11 cellular contexts compared by ENCODE assay signal in genomic region chr17:38875477-38876080, GRCh38. TPM values are rescaled to one million over a fixed set of nuclear protein-coding genes. Genes with fewer than 3 reads are reported as not detected.
DNase-seq lines count a peak whose midpoint lies in the region; ATAC-seq and TF ChIP-seq lines count a peak whose summit lies in the region.
"Had no signal": no experiment of that assay in that cellular context is flagged by ENCODE, and none has a peak within 500 bp of the region (broad histone marks: within the 10 kb centered on the region; RNA-seq: fewer than 3 reads in every experiment).

No MANE protein-coding gene starts in this region.

- no peak for DNase-seq in activated CD4-positive, alpha-beta T cell treated with anti-CD3 and anti-CD28 coated beads, Interleukin-2, amount 10 ng/mL, durations not matched to agents 7 days and 5 days
- no peak for DNase-seq in activated CD4-positive, alpha-beta T cell treated with anti-CD3 and anti-CD28 coated beads, Interleukin-2, amount 50 U/mL, for 1 hour
- no peak for DNase-seq in activated CD8-positive, alpha-beta T cell treated with anti-CD3 and anti-CD28 coated beads, Interleukin-2, amount 10 ng/mL, durations not matched to agents 7 days and 5 days
- DNase-seq in islet precursor cell (peak; percentile 90), cerebellum (ENCODE audit: low spot score) (no peak), GM10248 (ENCODE audit: extremely low spot score) (no peak)
- no peak for DNase-seq in effector CD8-positive, alpha-beta T cell (lab: John Stamatoyannopoulos, UW)
- DNase-seq: ACHN had no signal

- H3K4me3 ChIP-seq in thymus (ENCODE audit: low read length) = no peak overlapping the region
- H3K4me3 ChIP-seq: HAP-1 had no signal

- WGBS in thymus = 91% methylated on average over 5 of the region's 5 CpGs

- no peaks in the 10 kb centered on the region for H3K27me3 Mint-ChIP-seq in activated CD4-positive, alpha-beta T cell treated with anti-CD3 and anti-CD28 coated beads, Interleukin-2, amount 10 ng/mL, durations not matched to agents 7 days and 5 days
- no peaks in the 10 kb centered on the region for H3K27me3 Mint-ChIP-seq in activated CD8-positive, alpha-beta T cell treated with anti-CD3 and anti-CD28 coated beads, Interleukin-2, amount 10 ng/mL, durations not matched to agents 7 days and 5 days (ENCODE audit: low read depth)

- no peak for TF ChIP-seq CTCF in GM10248 (IDR thresholded peaks at IDR 0.05; ENCODE audit: control extremely low read depth, extremely low read depth, low read depth, missing control alignments)

- CTCF ChIA-PET in activated CD4-positive, alpha-beta T cell treated with anti-CD3 and anti-CD28 coated beads, Interleukin-2, amount 10 ng/mL, durations not matched to agents 7 days and 5 days (lab: Charles Lee) = interaction anchor here (1.0 kb wide), 1 partner anchor 10 kb away, joined by 3 read pairs; no protein-coding TSS in a partner anchor
- CTCF ChIA-PET in activated CD8-positive, alpha-beta T cell treated with anti-CD3 and anti-CD28 coated beads, Interleukin-2, amount 10 ng/mL, durations not matched to agents 7 days and 5 days (lab: Charles Lee) = interaction anchor here (1.3 to 1.9 kb wide), 2 partner anchors 8 to 289 kb away, joined by 3 to 6 read pairs; no protein-coding TSS in a partner anchor
- CTCF ChIA-PET in GM10248 (lab: Yijun Ruan, JAX) = interaction anchor here (1.2 kb wide), 1 partner anchor 278 kb away, joined by 3 read pairs; no protein-coding TSS in a partner anchor

- no peak for ATAC-seq in activated CD8-positive, alpha-beta T cell treated with anti-CD3 and anti-CD28 coated beads, Interleukin-2, amount 10 ng/mL, durations not matched to agents 7 days and 5 days

- H3K4me1 ChIP-seq in thymus (ENCODE audit: control insufficient read depth, insufficient read depth, low read length) = peaks cover 66% of the 10 kb centered on the region

- no peaks in the 10 kb centered on the region for H3K27me3 ChIP-seq in thymus (ENCODE audit: control insufficient read depth, insufficient read depth)

- H3K27ac Mint-ChIP-seq in activated CD4-positive, alpha-beta T cell treated with anti-CD3 and anti-CD28 coated beads, Interleukin-2, amount 10 ng/mL, durations not matched to agents 7 days and 5 days = peak overlapping the region; percentile 57
- H3K27ac Mint-ChIP-seq in activated CD8-positive, alpha-beta T cell treated with anti-CD3 and anti-CD28 coated beads, Interleukin-2, amount 10 ng/mL, durations not matched to agents 7 days and 5 days = peak overlapping the region; percentile 75

- POLR2A ChIA-PET in activated CD4-positive, alpha-beta T cell treated with anti-CD3 and anti-CD28 coated beads, Interleukin-2, amount 10 ng/mL, durations not matched to agents 7 days and 5 days (lab: Charles Lee) = no interaction called here
- POLR2A ChIA-PET in activated CD8-positive, alpha-beta T cell treated with anti-CD3 and anti-CD28 coated beads, Interleukin-2, amount 10 ng/mL, durations not matched to agents 7 days and 5 days (lab: Charles Lee) = interaction anchor here (1.2 kb wide), 1 partner anchor 22 kb away, joined by 4 read pairs; the partner anchor contains the start of gene RPL23
- POLR2A ChIA-PET in GM10248 (lab: Yijun Ruan, JAX) = interaction anchor here (0.6 kb wide), 1 partner anchor 12 kb away, joined by 3 read pairs; no protein-coding TSS in a partner anchor

- no peak overlapping the region for H3K4me3 Mint-ChIP-seq in activated CD4-positive, alpha-beta T cell treated with anti-CD3 and anti-CD28 coated beads, Interleukin-2, amount 10 ng/mL, durations not matched to agents 7 days and 5 days
- peak overlapping the region; percentile 25 for H3K4me3 Mint-ChIP-seq in activated CD8-positive, alpha-beta T cell treated with anti-CD3 and anti-CD28 coated beads, Interleukin-2, amount 10 ng/mL, durations not matched to agents 7 days and 5 days

- no peaks in the 10 kb centered on the region for H3K9me3 Mint-ChIP-seq in activated CD4-positive, alpha-beta T cell treated with anti-CD3 and anti-CD28 coated beads, Interleukin-2, amount 10 ng/mL, durations not matched to agents 7 days and 5 days
- no peaks in the 10 kb centered on the region for H3K9me3 Mint-ChIP-seq in activated CD8-positive, alpha-beta T cell treated with anti-CD3 and anti-CD28 coated beads, Interleukin-2, amount 10 ng/mL, durations not matched to agents 7 days and 5 days (ENCODE audit: insufficient read depth)

- H3K4me1 Mint-ChIP-seq in activated CD4-positive, alpha-beta T cell treated with anti-CD3 and anti-CD28 coated beads, Interleukin-2, amount 10 ng/mL, durations not matched to agents 7 days and 5 days = peaks cover 87% of the 10 kb centered on the region
- H3K4me1 Mint-ChIP-seq in activated CD8-positive, alpha-beta T cell treated with anti-CD3 and anti-CD28 coated beads, Interleukin-2, amount 10 ng/mL, durations not matched to agents 7 days and 5 days (ENCODE audit: low read depth) = peaks cover 87% of the 10 kb centered on the region

- no peaks in the 10 kb centered on the region for H3K9me3 ChIP-seq in thymus (ENCODE audit: control insufficient read depth)
- H3K9me3 ChIP-seq: HAP-1 had no signal

- H3K36me3 Mint-ChIP-seq in activated CD4-positive, alpha-beta T cell treated with anti-CD3 and anti-CD28 coated beads, Interleukin-2, amount 10 ng/mL, durations not matched to agents 7 days and 5 days (ENCODE audit: low read depth) = peaks cover 39% of the 10 kb centered on the region
- H3K36me3 Mint-ChIP-seq in activated CD8-positive, alpha-beta T cell treated with anti-CD3 and anti-CD28 coated beads, Interleukin-2, amount 10 ng/mL, durations not matched to agents 7 days and 5 days (ENCODE audit: low read depth) = peaks cover 68% of the 10 kb centered on the region

- H3K36me3 ChIP-seq in thymus (ENCODE audit: control insufficient read depth, insufficient read depth) = peaks cover 15% of the 10 kb centered on the region

- peak overlapping the region; percentile 61 for H3K27ac ChIP-seq in thymus (ENCODE audit: low read depth)
- H3K27ac ChIP-seq: KMS-11 had no signal

RNA-seq across cellular contexts. Expression of gene LASP1, which starts 5.7 kb away (rescaled TPM):
- 100 to 1,000 TPM; 189 to 200 TPM for total RNA-seq in activated CD4-positive, alpha-beta T cell treated with anti-CD3 and anti-CD28 coated beads, Interleukin-2, amount 10 ng/mL, durations not matched to agents 7 days and 5 days
- 100 to 1,000 TPM; 268 to 276 TPM for total RNA-seq in activated CD8-positive, alpha-beta T cell treated with anti-CD3 and anti-CD28 coated beads, Interleukin-2, amount 10 ng/mL, durations not matched to agents 7 days and 5 days
- polyA plus RNA-seq in thymus = 72.5 TPM
- total RNA-seq in cerebellum = 49.1 TPM

RNA-seq across cellular contexts. Expression of gene RPL23, which starts 22.1 kb away (rescaled TPM):
- total RNA-seq in activated CD4-positive, alpha-beta T cell treated with anti-CD3 and anti-CD28 coated beads, Interleukin-2, amount 10 ng/mL, durations not matched to agents 7 days and 5 days = 1,000 to 10,000 TPM; 1,147 to 1,160 TPM
- 1,000 to 10,000 TPM; 1,130 to 1,164 TPM for total RNA-seq in activated CD8-positive, alpha-beta T cell treated with anti-CD3 and anti-CD28 coated beads, Interleukin-2, amount 10 ng/mL, durations not matched to agents 7 days and 5 days
- polyA plus RNA-seq in thymus = 4,550 TPM
- 723 TPM for total RNA-seq in cerebellum

RNA-seq across cellular contexts. Expression of gene CWC25, which starts 50.5 kb away (rescaled TPM):
- 10 to 100 TPM; 27.2 to 30.5 TPM for total RNA-seq in activated CD4-positive, alpha-beta T cell treated with anti-CD3 and anti-CD28 coated beads, Interleukin-2, amount 10 ng/mL, durations not matched to agents 7 days and 5 days
- 10 to 100 TPM; 29.6 to 30.9 TPM for total RNA-seq in activated CD8-positive, alpha-beta T cell treated with anti-CD3 and anti-CD28 coated beads, Interleukin-2, amount 10 ng/mL, durations not matched to agents 7 days and 5 days
- 36.2 TPM for polyA plus RNA-seq in thymus
- total RNA-seq in cerebellum = 6.9 TPM
